ENCODE assay signal across 8 cellular contexts in the genomic region with DNA sequence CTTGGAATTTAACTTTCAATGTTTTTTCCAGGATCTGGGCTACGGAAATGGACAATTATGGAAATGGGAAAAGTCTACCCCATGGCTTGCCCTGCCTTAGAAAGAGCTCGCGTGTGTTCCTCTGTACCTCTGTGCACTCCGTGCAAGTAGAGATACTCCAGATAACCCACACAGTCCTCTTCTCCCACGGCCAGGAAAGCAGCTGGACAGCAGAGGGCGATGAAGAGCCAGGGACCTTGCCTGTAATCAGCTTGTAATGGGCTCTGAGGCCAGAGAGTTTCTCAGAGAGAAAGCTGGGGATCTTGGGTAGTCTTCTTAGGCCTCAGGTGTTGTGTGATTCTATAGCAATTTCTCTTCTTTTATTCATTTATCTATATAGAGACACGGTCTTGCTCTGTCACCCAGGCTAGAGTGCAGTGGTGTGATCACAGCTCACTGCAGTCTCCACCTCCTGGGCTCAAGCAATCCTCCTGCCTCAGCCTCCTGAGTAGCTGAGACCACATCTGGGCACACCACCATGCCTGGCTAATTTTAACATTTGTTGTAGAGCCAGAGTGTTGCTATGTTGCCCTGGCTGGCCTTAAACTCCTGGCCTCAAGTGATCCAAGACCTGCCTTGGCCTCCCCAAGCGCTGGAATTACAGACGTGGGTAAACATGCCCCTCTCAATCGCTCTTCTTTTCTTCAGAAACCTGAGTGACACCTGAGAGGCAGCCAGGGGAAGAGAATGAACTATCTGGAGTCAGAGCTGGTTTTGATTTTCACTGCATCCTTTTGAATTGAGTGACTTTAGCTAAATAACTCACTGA. TPM values are rescaled to one million over a fixed set of nuclear protein-coding genes. Genes with fewer than 3 reads are reported as not detected.
DNase-seq lines count a peak whose midpoint lies in the region; ATAC-seq lines count a peak whose summit lies in the region.

No MANE protein-coding gene starts in this region.

- DNase-seq in CD8-positive, alpha-beta memory T cell: peak; percentile 69 to 88 (median 71)
- DNase-seq in HuH-7.5 (ENCODE audit: low spot score) (peak; percentile 56), NOMO-1 (lab: John Stamatoyannopoulos, UW; ENCODE audit: unreplicated experiment in 2 of 2) (peak; percentile 69 to 76), middle frontal gyrus (ENCODE audit: extremely low spot score, low spot score) (peak; percentile 76)
- peak; percentile 93 for DNase-seq in activated CD8-positive, alpha-beta memory T cell treated with anti-CD3 and anti-CD28 coated beads for 24 hours
- DNase-seq in stimulated activated CD8-positive, alpha-beta memory T cell treated with anti-CD3 and anti-CD28 coated beads, Interleukin-4, amount 100 ng/mL, for 24 hours (ENCODE audit: low read depth): peak; percentile 81

- POLR2A ChIA-PET in CD8-positive, alpha-beta memory T cell (lab: Charles Lee): interaction anchor here (0.5 to 0.7 kb wide), 2 partner anchors 65 to 551 kb away, joined by 3 to 10 read pairs; no protein-coding TSS in a partner anchor

- no peaks in the 10 kb centered on the region for H3K27me3 ChIP-seq in CD8-positive, alpha-beta memory T cell (ENCODE audit: insufficient read depth, low read length, poor library complexity, severe bottlenecking)
- H3K27me3 ChIP-seq in endocrine pancreas (ENCODE audit: control insufficient read depth, insufficient read depth, low read length): no peaks in the 10 kb centered on the region

- peaks cover 3 to 4% of the 10 kb centered on the region in 2 donors for H3K27me3 Mint-ChIP-seq in CD8-positive, alpha-beta memory T cell

- peaks cover 0 to 3% (median 2%) of the 10 kb centered on the region in 3 donors for H3K36me3 Mint-ChIP-seq in CD8-positive, alpha-beta memory T cell

- peak overlapping the region in 3 of 7 donors; percentile 35 to 89 (median 54) for H3K4me3 Mint-ChIP-seq in CD8-positive, alpha-beta memory T cell

- CTCF ChIA-PET in CD8-positive, alpha-beta memory T cell (lab: Charles Lee): interaction anchor here (0.6 to 9.3 kb wide), 21 partner anchors 10 to 553 kb away, joined by 3 to 145 read pairs (median 5); a partner anchor contains a TSS

- no peak overlapping the region for H3K27ac ChIP-seq in CD8-positive, alpha-beta memory T cell (ENCODE audit: low read depth, low read length)

- H3K27ac Mint-ChIP-seq in CD8-positive, alpha-beta memory T cell: peak overlapping the region in 4 of 8 donors; percentile 18 to 64 (median 30)

- peaks cover 20% of the 10 kb centered on the region for H3K4me1 ChIP-seq in CD8-positive, alpha-beta memory T cell (ENCODE audit: insufficient read depth, low read length)
- H3K4me1 ChIP-seq in endocrine pancreas (ENCODE audit: control insufficient read depth, insufficient read depth, low read length): no peaks in the 10 kb centered on the region

- H3K9ac ChIP-seq in endocrine pancreas (ENCODE audit: control insufficient read depth, insufficient read depth, low read length): peak overlapping the region; percentile 30

- no peaks in the 10 kb centered on the region for H3K9me3 ChIP-seq in CD8-positive, alpha-beta memory T cell (ENCODE audit: low read length)
- H3K9me3 ChIP-seq in endocrine pancreas (ENCODE audit: control insufficient read depth, low read length): no peaks in the 10 kb centered on the region

- no peak for ATAC-seq in HG03045 (IDR thresholded peaks at IDR 0.05; ENCODE audit: unreplicated experiment)

- no peak overlapping the region for H3K4me3 ChIP-seq in CD8-positive, alpha-beta memory T cell (ENCODE audit: low read length)
- H3K4me3 ChIP-seq in endocrine pancreas (ENCODE audit: control insufficient read depth, insufficient read depth, low read length): no peak overlapping the region

- peaks cover 21 to 34% (median 26%) of the 10 kb centered on the region in 3 donors for H3K4me1 Mint-ChIP-seq in CD8-positive, alpha-beta memory T cell

- H3K36me3 ChIP-seq in CD8-positive, alpha-beta memory T cell (ENCODE audit: insufficient read depth, low read length): no peaks in the 10 kb centered on the region
- no peaks in the 10 kb centered on the region for H3K36me3 ChIP-seq in endocrine pancreas (ENCODE audit: control insufficient read depth, insufficient read depth, low read length)

- no peaks in the 10 kb centered on the region for H3K9me3 Mint-ChIP-seq in CD8-positive, alpha-beta memory T cell

RNA-seq across cellular contexts. Expression of a gene that starts 2.3 kb away (rescaled TPM):
- 10 to 100 TPM; 22.0 to 23.7 TPM for total RNA-seq in CD8-positive, alpha-beta memory T cell
- polyA plus RNA-seq in CD8-positive, alpha-beta memory T cell: 0.98 TPM

RNA-seq across cellular contexts. Expression of a gene that starts 5.5 kb away (rescaled TPM):
- total RNA-seq in CD8-positive, alpha-beta memory T cell: under 1 TPM; 0.07 to 0.09 TPM
- polyA plus RNA-seq in CD8-positive, alpha-beta memory T cell: not detected

RNA-seq across cellular contexts. Expression of a gene that starts 52.3 kb away (rescaled TPM):
- total RNA-seq in CD8-positive, alpha-beta memory T cell: 10 to 100 TPM; 70.0 to 74.5 TPM
- 25.7 TPM for polyA plus RNA-seq in CD8-positive, alpha-beta memory T cell
